ENCODE assay signal across 8 cellular contexts in the genomic region with DNA sequence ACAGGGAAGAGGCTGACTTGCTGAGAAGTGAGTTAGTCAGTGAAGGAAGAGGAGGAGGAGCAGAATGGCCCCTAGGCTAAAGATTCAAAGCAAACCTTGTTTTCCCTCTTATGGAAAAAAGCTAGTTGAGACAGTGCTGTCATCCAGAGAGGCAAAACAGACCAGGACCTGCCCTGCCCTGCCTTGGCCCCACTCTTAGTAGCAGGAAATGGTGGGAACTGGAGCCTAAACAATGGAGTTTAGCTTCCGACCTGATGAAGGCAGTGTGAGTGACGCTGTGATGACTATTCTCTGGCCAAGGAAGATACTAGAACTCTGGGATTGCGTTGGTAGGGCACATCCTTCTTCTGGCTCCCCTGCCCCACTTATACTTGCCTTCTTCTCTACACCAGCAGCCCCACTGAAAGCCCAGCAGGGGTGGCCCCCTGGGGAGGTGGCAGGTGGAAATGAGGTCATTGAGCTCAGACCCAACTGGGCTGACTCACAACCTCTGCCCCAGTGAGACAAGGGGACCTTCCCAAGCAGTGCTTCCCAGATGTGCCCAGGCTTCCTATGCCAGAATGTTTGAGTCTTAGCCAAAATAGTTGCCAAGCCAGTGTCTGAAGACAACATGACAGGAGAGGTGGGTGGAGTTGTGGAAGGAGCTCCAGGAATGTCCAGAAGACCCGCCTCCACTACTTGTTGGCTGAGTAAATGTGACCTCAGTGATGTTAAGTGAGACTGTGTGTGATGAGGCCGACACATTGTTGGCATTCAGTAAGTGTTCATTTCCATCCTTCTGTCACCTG. TPM values are rescaled to one million over a fixed set of nuclear protein-coding genes. Genes with fewer than 3 reads are reported as not detected.
DNase-seq lines count a peak whose midpoint lies in the region; ATAC-seq and TF ChIP-seq lines count a peak whose summit lies in the region.

No MANE protein-coding gene starts in this region.

- H3K27ac Mint-ChIP-seq in naive B cell: peak overlapping the region; percentile 76 to 92 (median 80)

- H3K27me3 Mint-ChIP-seq in naive B cell: no peaks in the 10 kb centered on the region

- peaks cover 45 to 74% (median 52%) of the 10 kb centered on the region in 3 donors for H3K4me1 Mint-ChIP-seq in naive B cell

- peak; percentile 56 for ATAC-seq in HG02610 (IDR thresholded peaks at IDR 0.05; ENCODE audit: unreplicated experiment)
- peak; percentile 53 to 70 for ATAC-seq in naive B cell (ENCODE audit: low read depth in 2 of 2)

- no peak for TF ChIP-seq CTCF in choroid plexus epithelial cell (conservative IDR thresholded peaks at IDR 0.05; ENCODE audit: low read depth, low read length)

- peaks cover 9 to 19% of the 10 kb centered on the region in 2 donors for H3K36me3 Mint-ChIP-seq in naive B cell

- no peaks in the 10 kb centered on the region for H3K9me3 Mint-ChIP-seq in naive B cell

- DNase-seq in ELR (ENCODE audit: low read depth) (peak; percentile 85), SW 1271 (lab: John Stamatoyannopoulos, UW) (peak; percentile 91 to 95), choroid plexus epithelial cell (ENCODE audit: low read depth) (peak; percentile 63), naive B cell (no peak), COR-L47 (lab: John Stamatoyannopoulos, UW) (no peak), NCI-H1694 (lab: John Stamatoyannopoulos, UW) (no peak), NCI-H2196 (lab: John Stamatoyannopoulos, UW; ENCODE audit: unreplicated experiment) (no peak)

- no peak overlapping the region for H3K4me3 ChIP-seq in choroid plexus epithelial cell (ENCODE audit: low read depth, low read length)

- H3K4me3 Mint-ChIP-seq in naive B cell: peak overlapping the region; percentile 42 to 78 (median 65)

RNA-seq across cellular contexts. Expression of a gene that starts 38.8 kb away (rescaled TPM):
- 100 to 1,000 TPM; 494 to 728 (median 559) TPM for polyA plus RNA-seq in naive B cell (ENCODE audit: low read depth in 6 of 6)

Comparison
In these comparisons a context has a peak if more than half of its experiments do, and no peak if none do; other contexts are left out.
1. DNase-seq: peak in ELR (single experiment), SW 1271 (2 of 2) and choroid plexus epithelial cell (single experiment); none in naive B cell (single experiment), COR-L47 (single experiment), NCI-H1694 (single experiment) and NCI-H2196 (single experiment).